In genomic region chr14:98731286-98731685, GRCh38 we compare ENCODE assay signal across 38 cellular contexts.
"Had no signal": no experiment of that assay in that cellular context is flagged by ENCODE, and none has a peak within 500 bp of the region (broad histone marks: within the 10 kb centered on the region; RNA-seq: fewer than 3 reads in every experiment).

No MANE protein-coding gene starts in this region.

- H3K4me3 Mint-ChIP-seq: activated naive CD4-positive, alpha-beta T cell treated with anti-CD3 and anti-CD28 coated beads for 36 hours; activated naive CD4-positive, alpha-beta T cell treated with anti-CD3 and anti-CD28 coated beads, Interleukin-2, amount 10 ng/mL, durations not matched to agents 7 days and 5 days; activated naive CD4-positive, alpha-beta T cell treated with anti-CD3 and anti-CD28 coated beads, Interleukin-2, amount 50 U/mL, for 24 hours; activated naive CD8-positive, alpha-beta T cell; activated naive CD8-positive, alpha-beta T cell treated with anti-CD3 and anti-CD28 coated beads for 36 hours; activated naive CD8-positive, alpha-beta T cell treated with anti-CD3 and anti-CD28 coated beads, Interleukin-2, amount 10 ng/mL, durations not matched to agents 7 days and 5 days; activated naive CD8-positive, alpha-beta T cell treated with anti-CD3 and anti-CD28 coated beads, Interleukin-2, amount 50 U/mL, for 24 hours; activated T-cell treated with anti-CD3 and anti-CD28 coated beads, Interleukin-2, amount 50 U/mL, for 24 hours; activated T-cell treated with anti-CD3 and anti-CD28 coated beads, Interleukin-2, amount 50 U/mL, for 4 hours; activated T-cell treated with anti-CD3 and anti-CD28 coated beads, Interleukin-2, amount 50 U/mL, for 72 hours; activated T-helper 1 cell treated with anti-CD3 and anti-CD28 coated beads, Interleukin-12 subunit alpha, Interleukin-12 subunit beta, Interleukin-2, Interleukin-4 antibody, amounts not matched to agents 30 ng/mL and 10 ng/mL and 1 ng/mL, durations not matched to agents 14 hours and 24 hours and 36 hours; activated T-helper 17 cell treated with anti-CD3 and anti-CD28 coated beads, Interleukin-2, amount 50 U/mL, for 72 hours; brain; central memory CD8-positive, alpha-beta T cell had no signal

- H3K27me3 ChIP-seq: ascending aorta, body of pancreas, brain microvascular endothelial cell, breast epithelium, cardiac muscle cell had no signal

- ATAC-seq: activated naive CD4-positive, alpha-beta T cell treated with anti-CD3 and anti-CD28 coated beads, Interleukin-2, amount 50 U/mL, for 72 hours; activated naive CD8-positive, alpha-beta T cell treated with anti-CD3 and anti-CD28 coated beads, Interleukin-2, amount 50 U/mL, for 24 hours; activated T-cell treated with anti-CD3 and anti-CD28 coated beads, Interleukin-2, amount 50 U/mL, for 4 hours; activated T-cell treated with anti-CD3 and anti-CD28 coated beads, Interleukin-2, amount 50 U/mL, for 72 hours; activated T-helper 17 cell treated with anti-CD3 and anti-CD28 coated beads, Interleukin-2, amount 50 U/mL, for 72 hours; body of pancreas had no signal

- H3K4me1 Mint-ChIP-seq: activated naive CD4-positive, alpha-beta T cell treated with anti-CD3 and anti-CD28 coated beads, Interleukin-2, amount 10 ng/mL, durations not matched to agents 7 days and 5 days; activated naive CD4-positive, alpha-beta T cell treated with anti-CD3 and anti-CD28 coated beads, Interleukin-2, amount 50 U/mL, for 24 hours; activated naive CD8-positive, alpha-beta T cell treated with anti-CD3 and anti-CD28 coated beads for 36 hours; activated naive CD8-positive, alpha-beta T cell treated with anti-CD3 and anti-CD28 coated beads, Interleukin-2, amount 10 ng/mL, durations not matched to agents 7 days and 5 days; activated naive CD8-positive, alpha-beta T cell treated with anti-CD3 and anti-CD28 coated beads, Interleukin-2, amount 50 U/mL, for 24 hours; activated T-helper 17 cell treated with anti-CD3 and anti-CD28 coated beads, Interleukin-2, amount 50 U/mL, for 72 hours; central memory CD8-positive, alpha-beta T cell had no signal

- H3K4me1 ChIP-seq: adrenal gland, ascending aorta, body of pancreas, breast epithelium had no signal

- H3K36me3 Mint-ChIP-seq: activated naive CD4-positive, alpha-beta T cell treated with anti-CD3 and anti-CD28 coated beads, Interleukin-2, amount 10 ng/mL, durations not matched to agents 7 days and 5 days; activated naive CD4-positive, alpha-beta T cell treated with anti-CD3 and anti-CD28 coated beads, Interleukin-2, amount 50 U/mL, for 24 hours; activated naive CD4-positive, alpha-beta T cell treated with anti-CD3 and anti-CD28 coated beads, Interleukin-2, amount 50 U/mL, for 72 hours; activated naive CD8-positive, alpha-beta T cell; activated naive CD8-positive, alpha-beta T cell treated with anti-CD3 and anti-CD28 coated beads for 36 hours; activated naive CD8-positive, alpha-beta T cell treated with anti-CD3 and anti-CD28 coated beads, Interleukin-2, amount 10 ng/mL, durations not matched to agents 7 days and 5 days; brain had no signal

- H3K27ac ChIP-seq: adrenal gland, ascending aorta, body of pancreas, brain microvascular endothelial cell, breast epithelium, cardiac muscle cell had no signal

- H3K27ac Mint-ChIP-seq: activated naive CD4-positive, alpha-beta T cell treated with anti-CD3 and anti-CD28 coated beads for 36 hours; activated naive CD4-positive, alpha-beta T cell treated with anti-CD3 and anti-CD28 coated beads, Interleukin-2, amount 10 ng/mL, durations not matched to agents 7 days and 5 days; activated naive CD4-positive, alpha-beta T cell treated with anti-CD3 and anti-CD28 coated beads, Interleukin-2, amount 50 U/mL, for 24 hours; activated naive CD4-positive, alpha-beta T cell treated with anti-CD3 and anti-CD28 coated beads, Interleukin-2, amount 50 U/mL, for 72 hours; activated naive CD8-positive, alpha-beta T cell; activated naive CD8-positive, alpha-beta T cell treated with anti-CD3 and anti-CD28 coated beads for 36 hours; activated naive CD8-positive, alpha-beta T cell treated with anti-CD3 and anti-CD28 coated beads, Interleukin-2, amount 10 ng/mL, durations not matched to agents 7 days and 5 days; activated naive CD8-positive, alpha-beta T cell treated with anti-CD3 and anti-CD28 coated beads, Interleukin-2, amount 50 U/mL, for 24 hours; activated T-cell treated with anti-CD3 and anti-CD28 coated beads, Interleukin-2, amount 50 U/mL, for 24 hours; activated T-cell treated with anti-CD3 and anti-CD28 coated beads, Interleukin-2, amount 50 U/mL, for 72 hours; activated T-helper 1 cell treated with anti-CD3 and anti-CD28 coated beads, Interleukin-12 subunit alpha, Interleukin-12 subunit beta, Interleukin-2, Interleukin-4 antibody, amounts not matched to agents 30 ng/mL and 10 ng/mL and 1 ng/mL, durations not matched to agents 14 hours and 24 hours and 36 hours; activated T-helper 17 cell treated with anti-CD3 and anti-CD28 coated beads, Interleukin-2, amount 50 U/mL, for 72 hours; activated T-helper 2 cell treated with anti-CD3 and anti-CD28 coated beads, Interferon-gamma antibody, Interleukin-2, Interleukin-4, amounts not matched to agents 10 μg/mL and 5 μg/mL and 100 μg/mL, durations not matched to agents 14 hours and 24 hours and 36 hours; brain had no signal

- H3K4me3 ChIP-seq: adrenal gland, ascending aorta, body of pancreas, breast epithelium, cardiac muscle cell had no signal

- H3K27me3 Mint-ChIP-seq: activated naive CD4-positive, alpha-beta T cell treated with anti-CD3 and anti-CD28 coated beads, Interleukin-2, amount 50 U/mL, for 24 hours; activated naive CD8-positive, alpha-beta T cell; activated naive CD8-positive, alpha-beta T cell treated with anti-CD3 and anti-CD28 coated beads for 36 hours; activated naive CD8-positive, alpha-beta T cell treated with anti-CD3 and anti-CD28 coated beads, Interleukin-2, amount 50 U/mL, for 24 hours; activated T-cell treated with anti-CD3 and anti-CD28 coated beads, Interleukin-2, amount 50 U/mL, for 24 hours; activated T-helper 17 cell treated with anti-CD3 and anti-CD28 coated beads, Interleukin-2, amount 50 U/mL, for 72 hours had no signal

- H3K9me3 Mint-ChIP-seq: activated naive CD4-positive, alpha-beta T cell treated with anti-CD3 and anti-CD28 coated beads for 36 hours; activated naive CD4-positive, alpha-beta T cell treated with anti-CD3 and anti-CD28 coated beads, Interleukin-2, amount 10 ng/mL, durations not matched to agents 7 days and 5 days; activated naive CD4-positive, alpha-beta T cell treated with anti-CD3 and anti-CD28 coated beads, Interleukin-2, amount 50 U/mL, for 24 hours; activated naive CD8-positive, alpha-beta T cell treated with anti-CD3 and anti-CD28 coated beads for 36 hours; activated naive CD8-positive, alpha-beta T cell treated with anti-CD3 and anti-CD28 coated beads, Interleukin-2, amount 50 U/mL, for 24 hours; activated T-cell treated with anti-CD3 and anti-CD28 coated beads, Interleukin-2, amount 50 U/mL, for 24 hours; activated T-cell treated with anti-CD3 and anti-CD28 coated beads, Interleukin-2, amount 50 U/mL, for 4 hours; activated T-helper 2 cell treated with anti-CD3 and anti-CD28 coated beads, Interferon-gamma antibody, Interleukin-2, Interleukin-4, amounts not matched to agents 10 μg/mL and 5 μg/mL and 100 μg/mL, durations not matched to agents 14 hours and 24 hours and 36 hours; brain; central memory CD8-positive, alpha-beta T cell had no signal

- DNase-seq: activated effector memory CD4-positive, alpha-beta T cell treated with anti-CD3 and anti-CD28 coated beads, Interleukin-2, amount 50 U/mL, for 16 hours; activated effector memory CD4-positive, alpha-beta T cell treated with Interleukin-2 at 50 U/mL for 16 hours; activated gamma-delta T cell; activated gamma-delta T cell treated with Interleukin-2 at 50 U/mL for 16 hours; activated naive CD4-positive, alpha-beta T cell; activated naive CD4-positive, alpha-beta T cell treated with anti-CD3 and anti-CD28 coated beads for 36 hours; activated naive CD4-positive, alpha-beta T cell treated with anti-CD3 and anti-CD28 coated beads, Interleukin-2, amount 10 ng/mL, durations not matched to agents 7 days and 5 days; activated naive CD4-positive, alpha-beta T cell treated with anti-CD3 and anti-CD28 coated beads, Interleukin-2, amount 50 U/mL, for 16 hours; activated naive CD4-positive, alpha-beta T cell treated with Interleukin-2 at 50 U/mL for 16 hours; activated naive CD8-positive, alpha-beta T cell treated with anti-CD3 and anti-CD28 coated beads for 36 hours; activated naive CD8-positive, alpha-beta T cell treated with anti-CD3 and anti-CD28 coated beads, Interleukin-2, amount 10 ng/mL, durations not matched to agents 7 days and 5 days; activated naive CD8-positive, alpha-beta T cell treated with anti-CD3 and anti-CD28 coated beads, Interleukin-2, amount 50 U/mL, for 24 hours; activated T-cell treated with anti-CD3 and anti-CD28 coated beads for 4 hours; activated T-cell treated with anti-CD3 and anti-CD28 coated beads, Interleukin-2, amount 50 U/mL, for 1 hour; activated T-cell treated with anti-CD3 and anti-CD28 coated beads, Interleukin-2, amount 50 U/mL, for 24 hours; activated T-cell treated with anti-CD3 and anti-CD28 coated beads, Interleukin-2, amount 50 U/mL, for 4 hours; activated T-cell treated with anti-CD3 and anti-CD28 coated beads, Interleukin-2, amount 50 U/mL, for 72 hours; adrenal gland; amniotic stem cell; amygdala; anterior cingulate cortex; aorta; body of pancreas; brain microvascular endothelial cell; caudate nucleus; central memory CD4-positive, alpha-beta T cell; cerebellar nuclear complex had no signal

- H3K9me3 ChIP-seq: adrenal gland, ascending aorta, body of pancreas, breast epithelium had no signal

- H3K36me3 ChIP-seq: adrenal gland, ascending aorta, brain microvascular endothelial cell, breast epithelium, cardiac muscle cell had no signal
